ENCODE assay signal across 4 cellular contexts in the genomic region with DNA sequence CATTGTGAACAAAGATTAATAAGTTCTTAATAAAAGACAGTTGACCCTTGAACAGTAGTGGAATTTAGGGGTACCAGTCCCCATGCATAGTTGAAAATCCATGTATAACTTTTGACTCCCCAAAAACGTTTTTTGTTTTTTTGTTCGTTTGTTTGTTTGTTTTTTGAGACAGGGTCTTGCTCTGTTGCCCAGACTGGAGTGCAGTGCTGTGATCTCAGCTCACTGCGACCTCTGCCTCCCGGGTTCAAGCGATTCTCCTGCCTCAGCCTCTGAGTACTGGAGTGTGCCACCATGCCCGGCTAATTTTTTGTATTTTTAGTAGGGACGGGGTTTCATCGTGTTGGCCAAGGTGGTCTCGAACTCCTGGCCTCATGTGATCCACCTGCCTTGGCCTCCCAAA. TPM values are rescaled to one million over a fixed set of nuclear protein-coding genes. Genes with fewer than 3 reads are reported as not detected.
DNase-seq lines count a peak whose midpoint lies in the region; ATAC-seq, FAIRE-seq and TF ChIP-seq lines count a peak whose summit lies in the region.
"Not testable (repeated sequence)": the region's sequence is repeated elsewhere in the genome, so short reads cannot be mapped to it uniquely, and the experiment has no call there.

No MANE protein-coding gene starts in this region.

- peaks cover 11% of the 10 kb centered on the region for H3F3A ChIP-seq in PC-3 (ENCODE audit: low read length, unreplicated experiment)

- not testable (repeated sequence) for H3K9ac ChIP-seq in PC-3 (ENCODE audit: low read length); K562 (ENCODE audit: insufficient read depth in 1 of 2, low read depth in 2 of 2, low read length in 2 of 2)

- POLR2A ChIA-PET in HEK293 (lab: Yijun Ruan, JAX); PC-3 (lab: Charles Lee; ENCODE audit: unreplicated experiment); K562 (lab: Yijun Ruan, JAX): not testable (repeated sequence)

- in situ Hi-C loops in K562 (cut with MboI), result not testable (repeated sequence)

- TF ChIP-seq POLR2A in K562 (conservative IDR thresholded peaks at IDR 0.05), result not testable (repeated sequence)

- H3K4me1 ChIP-seq in HEK293 (ENCODE audit: control insufficient read depth, insufficient read depth, low read length) (peaks cover 12% of the 10 kb centered on the region), PC-3 (ENCODE audit: insufficient read depth, low read length) (peaks cover 41% of the 10 kb centered on the region)
- not testable (repeated sequence) for H3K4me1 ChIP-seq in K562 (replicated peaks in 1 of 2; ENCODE audit: control insufficient read depth in 2 of 2, insufficient read depth in 2 of 2, low read length in 2 of 2)

- not testable (repeated sequence) for H3K36me3 ChIP-seq in HEK293 (ENCODE audit: control insufficient read depth in 2 of 2, insufficient read depth in 1 of 2, low read length in 2 of 2); PC-3 (ENCODE audit: low read depth, low read length); K562 (ENCODE audit: control insufficient read depth, insufficient read depth, low read length)

- ATAC-seq in PC-3, K562: not testable (repeated sequence)

- not testable (repeated sequence) for H3K9me1 ChIP-seq in K562 (ENCODE audit: control insufficient read depth, insufficient read depth, low read length)

- CTCF ChIA-PET in HEK293 (lab: Yijun Ruan, JAX), result interaction anchor here (0.7 kb wide), 1 partner anchor 79 kb away, joined by 3 read pairs; no protein-coding TSS in a partner anchor
- CTCF ChIA-PET in PC-3 (lab: Charles Lee), result not testable (repeated sequence)
- CTCF ChIA-PET in K562 (lab: Yijun Ruan, JAX; ENCODE audit: low intra/inter-chr PET ratio), result interaction anchor here (0.6 kb wide), 1 partner anchor 17 kb away, joined by 4 read pairs; a partner anchor contains a TSS

- not testable (repeated sequence) for H3K9me3 ChIP-seq in HEK293 (ENCODE audit: control insufficient read depth, insufficient read depth, low read depth, low read length); PC-3 (ENCODE audit: low read length); K562 (replicated peaks; ENCODE audit: control insufficient read depth, insufficient read depth, low read depth, low read length)

- not testable (repeated sequence) for BruUV-seq in PC-3 (replicated peaks; lab: Mats Ljungman, UMichigan); K562 (replicated peaks; lab: Mats Ljungman, UMichigan)

- TF ChIP-seq CTCF in HEK293 (tag by site-specific recombination; IDR thresholded peaks at IDR 0.05); PC-3 (conservative IDR thresholded peaks at IDR 0.05; ENCODE audit: low read depth, low read length); K562 (IDR thresholded peaks at IDR 0.05 in 2 of 3, conservative IDR thresholded peaks at IDR 0.05 in 1 of 3; ENCODE audit: insufficient read depth in 2 of 3, low read depth in 1 of 3, low read length in 3 of 3): not testable (repeated sequence)

- FAIRE-seq in K562 (lab: Jason Lieb, UNC), result not testable (repeated sequence)

- H3K79me2 ChIP-seq in PC-3 (ENCODE audit: low read length), result peaks cover 71% of the 10 kb centered on the region
- H3K79me2 ChIP-seq in K562 (ENCODE audit: control insufficient read depth, insufficient read depth, low read length), result peaks cover 55% of the 10 kb centered on the region

- H3K4me2 ChIP-seq in PC-3 (ENCODE audit: low read length); K562 (ENCODE audit: insufficient read depth, low read length): not testable (repeated sequence)

- WGBS in K562 (ENCODE audit: insufficient coverage, low coverage, missing lambda C conversion rate), result 71% methylated on average over 9 of the region's 9 CpGs

- not testable (repeated sequence) for H3K27me3 ChIP-seq in PC-3 (ENCODE audit: low read length); K562 (ENCODE audit: control insufficient read depth in 2 of 2, insufficient read depth in 2 of 2, low read length in 2 of 2)

- H3K9me2 ChIP-seq in PC-3 (replicated peaks; ENCODE audit: low read length), result not testable (repeated sequence)

- DNase-seq in PC-3; K562 (ENCODE audit: extremely low read depth in 1 of 4, low spot score in 3 of 4); epithelial cell of prostate (ENCODE audit: low read depth, low spot score): not testable (repeated sequence)

- not testable (repeated sequence) for TF ChIP-seq RAD21 in K562 (CRISPR knock-in tag; conservative IDR thresholded peaks at IDR 0.05 in 1 of 2, IDR thresholded peaks at IDR 0.05 in 1 of 2)

- intact Hi-C loops in PC-3 (cut with micrococcal nuclease); K562 (cut with micrococcal nuclease): not testable (repeated sequence)

- not testable (repeated sequence) for H2AFZ ChIP-seq in PC-3 (ENCODE audit: low read length); K562 (ENCODE audit: low read depth, low read length)

- TF ChIP-seq EP300 in K562 (IDR thresholded peaks at IDR 0.05; ENCODE audit: low read length), result not testable (repeated sequence)

- not testable (repeated sequence) for H3K27ac ChIP-seq in HEK293 (ENCODE audit: extremely low read depth, low read depth, low read length); K562 (ENCODE audit: extremely low read depth, low read depth, low read length)
- peak overlapping the region; percentile 73 for H3K27ac ChIP-seq in PC-3 (ENCODE audit: low read length)
- H3K27ac ChIP-seq in epithelial cell of prostate, result peak overlapping the region; percentile 14

- H4K20me1 ChIP-seq in PC-3 (ENCODE audit: low read length), result not testable (repeated sequence)
- peaks cover 31% of the 10 kb centered on the region for H4K20me1 ChIP-seq in K562 (replicated peaks; ENCODE audit: control insufficient read depth, insufficient read depth, low read length)

- not testable (repeated sequence) for H3K4me3 ChIP-seq in HEK293 (ENCODE audit: low read depth, low read length); PC-3 (ENCODE audit: low read length); K562

TF ChIP-seq in HEK293, 187 proteins besides CTCF, POLR2A, EP300 and RAD21 (continues in another document):
- TF ChIP-seq ZNF121 (tag by site-specific recombination; IDR thresholded peaks at IDR 0.05), result peak; percentile 82

TF ChIP-seq in K562, 482 proteins besides CTCF, POLR2A, EP300 and RAD21:
- peak; percentile 66 for TF ChIP-seq ZNF121 (CRISPR knock-in tag; conservative IDR thresholded peaks at IDR 0.05)
TF ChIP-seq in K562: peak in this region for 1; not testable (repeated sequence) for 481.

RNA-seq across cellular contexts. Expression of a gene that starts 17.5 kb away (rescaled TPM):
- total RNA-seq in PC-3 (2014; rRNA removed) (10.6 and 11.1 TPM in 2 replicates), K562 (2014; rRNA removed) (14.8 and 16.7 TPM in 2 replicates), K562 (2014; rRNA removed; fragmentation: Illumina TruSeq; extraction: Trizol) (21.5 and 24.6 TPM in 2 replicates), K562 (2015; rRNA removed; fragmentation: Illumina TruSeq; extraction: Trizol) (13.3 and 14.0 TPM in 2 replicates), K562 (2021) (30.2 and 34.6 TPM in 2 replicates)
- 63.2 and 83.7 TPM in 2 replicates for total RNA-seq in K562 (2011; cell fraction: chromatin; rRNA removed; ENCODE audit: low replicate concordance)
- total RNA-seq in K562 (2011; cell fraction: nucleolus; rRNA removed), result 35.0 and 36.8 TPM in 2 replicates
- 39.5 and 45.3 TPM in 2 replicates for total RNA-seq in K562 (2011; cell fraction: nucleoplasm; rRNA removed)
- polyA plus RNA-seq in K562 (2011; rRNA removed) (29.3 and 33.0 TPM in 2 replicates), K562 (2014; fragmentation: Illumina TruSeq; extraction: Trizol) (26.6 and 27.2 TPM in 2 replicates), K562 (2014; fragmentation: Nextera tagmentation; extraction: Ambion mirVana) (1 to 10 TPM; 7.5 to 7.7 TPM), K562 (2014; rRNA removed) (15.5 and 17.9 TPM in 2 replicates)
- 23.9 and 26.2 TPM in 2 replicates for polyA plus RNA-seq in K562 (2011; cell fraction: cytosol; rRNA removed)
- polyA plus RNA-seq in K562 (2011; cell fraction: nucleus; rRNA removed), result 16.4 and 18.6 TPM in 2 replicates
- polyA plus RNA-seq in K562 (2012), result 12.0 and 23.2 TPM in 2 replicates
- polyA minus RNA-seq in K562 (2011; rRNA and poly(A)+ RNA removed), result 62.1 and 71.6 TPM in 2 replicates
- polyA minus RNA-seq in K562 (2011; cell fraction: cytosol; rRNA and poly(A)+ RNA removed), result 38.1 and 38.5 TPM in 2 replicates
- polyA minus RNA-seq in K562 (2011; cell fraction: nucleus; rRNA and poly(A)+ RNA removed), result 14.1 and 23.9 TPM in 2 replicates

RNA-seq across cellular contexts. Expression of a gene that starts 52.1 kb away (rescaled TPM):
- total RNA-seq in PC-3 (2014; rRNA removed) (271 and 306 TPM in 2 replicates), K562 (2014; rRNA removed) (500 and 634 TPM in 2 replicates), K562 (2014; rRNA removed; fragmentation: Illumina TruSeq; extraction: Trizol) (430 and 439 TPM in 2 replicates), K562 (2015; rRNA removed; fragmentation: Illumina TruSeq; extraction: Trizol) (488 and 508 TPM in 2 replicates), K562 (2021) (415 and 433 TPM in 2 replicates)
- total RNA-seq in K562 (2011; cell fraction: chromatin; rRNA removed; ENCODE audit: low replicate concordance), result 34.0 and 37.5 TPM in 2 replicates
- 54.7 and 59.2 TPM in 2 replicates for total RNA-seq in K562 (2011; cell fraction: nucleolus; rRNA removed)
- total RNA-seq in K562 (2011; cell fraction: nucleoplasm; rRNA removed), result 62.7 and 69.1 TPM in 2 replicates
- polyA plus RNA-seq in K562 (2011; rRNA removed) (495 and 598 TPM in 2 replicates), K562 (2014; fragmentation: Illumina TruSeq; extraction: Trizol) (868 and 905 TPM in 2 replicates), K562 (2014; fragmentation: Nextera tagmentation; extraction: Ambion mirVana) (100 to 1,000 TPM; 697 to 889 TPM), K562 (2014; rRNA removed) (808 and 854 TPM in 2 replicates)
- polyA plus RNA-seq in K562 (2011; cell fraction: cytosol; rRNA removed), result 883 and 1,009 TPM in 2 replicates
- 165 and 174 TPM in 2 replicates for polyA plus RNA-seq in K562 (2011; cell fraction: nucleus; rRNA removed)
- polyA plus RNA-seq in K562 (2012), result 407 and 437 TPM in 2 replicates
- polyA minus RNA-seq in K562 (2011; rRNA and poly(A)+ RNA removed), result 218 and 228 TPM in 2 replicates
- 104 and 122 TPM in 2 replicates for polyA minus RNA-seq in K562 (2011; cell fraction: cytosol; rRNA and poly(A)+ RNA removed)
- 21.0 and 35.1 TPM in 2 replicates for polyA minus RNA-seq in K562 (2011; cell fraction: nucleus; rRNA and poly(A)+ RNA removed)
